1 cellular context compared by ENCODE assay signal in genomic region chr15:64070965-64071851, GRCh38.
A peak's percentile ranks its signal among the peaks of the same experiment; 100 is the strongest.
TF ChIP-seq lines count a peak whose summit lies in the region.

No MANE protein-coding gene starts in this region.

TF ChIP-seq in IMR-90, 13 proteins besides CTCF, POLR2A, EP300 and RAD21 (continued from another document):
- TF ChIP-seq ELK1 (IDR thresholded peaks at IDR 0.05; ENCODE audit: borderline replicate concordance, low read depth, low read length): no peak
- no peak for TF ChIP-seq RFX5 (IDR thresholded peaks at IDR 0.05; ENCODE audit: low read depth, low read length)
- TF ChIP-seq CEBPB (IDR thresholded peaks at IDR 0.05; ENCODE audit: low read depth, low read length): peak; percentile 30; the same call in 1 of the 2 replicates
- no peak for TF ChIP-seq MAZ (IDR thresholded peaks at IDR 0.05; ENCODE audit: borderline replicate concordance, low read depth, low read length)
- no peak for TF ChIP-seq RCOR1 (IDR thresholded peaks at IDR 0.05; ENCODE audit: insufficient replicate concordance, low read length)
- no peak for TF ChIP-seq CHD1 (IDR thresholded peaks at IDR 0.05; ENCODE audit: low read depth, low read length)
- TF ChIP-seq BHLHE40 (IDR thresholded peaks at IDR 0.05; ENCODE audit: low read depth, low read length): peak; percentile 52; the same call in 1 of the 2 replicates
- TF ChIP-seq MXI1 (IDR thresholded peaks at IDR 0.05; ENCODE audit: borderline replicate concordance, low read depth, low read length): no peak
- TF ChIP-seq FOS (IDR thresholded peaks at IDR 0.05; ENCODE audit: low read depth, low read length): peak; percentile 43; the same call in 1 of the 2 replicates
- TF ChIP-seq NFE2L2 (IDR thresholded peaks at IDR 0.05; ENCODE audit: low read depth, low read length): no peak
